ENCODE assay signal across 1 cellular context in genomic region chr6:40389176-40389767, GRCh38.
TF ChIP-seq lines count a peak whose summit lies in the region.

No MANE protein-coding gene starts in this region.

TF ChIP-seq in GM23338, 12 proteins besides CTCF, POLR2A, EP300 and RAD21 (continued from another document):
- TF ChIP-seq REST (IDR thresholded peaks at IDR 0.05; ENCODE audit: unreplicated experiment): no peak
- TF ChIP-seq EZH2phosphoT487 (IDR thresholded peaks at IDR 0.05; ENCODE audit: unreplicated experiment): no peak
- TF ChIP-seq STAT1 (IDR thresholded peaks at IDR 0.05; ENCODE audit: unreplicated experiment): no peak
- TF ChIP-seq ZNF331 (CRISPR knock-in tag; IDR thresholded peaks at IDR 0.05; ENCODE audit: low read depth): no peak
- TF ChIP-seq ETS1 (IDR thresholded peaks at IDR 0.05): no peak
- TF ChIP-seq JUNB (IDR thresholded peaks at IDR 0.05; ENCODE audit: unreplicated experiment): no peak
- no peak for TF ChIP-seq CREB1 (CRISPR knock-in tag; IDR thresholded peaks at IDR 0.05; ENCODE audit: low read depth)
